Comparison of ENCODE assay signal across 15 cellular contexts in genomic region chr11:32426192-32426591, GRCh38. TPM values are rescaled to one million over a fixed set of nuclear protein-coding genes. Genes with fewer than 3 reads are reported as not detected.
DNase-seq lines count a peak whose midpoint lies in the region; ATAC-seq, FAIRE-seq and TF ChIP-seq lines count a peak whose summit lies in the region.
"Had no signal": no experiment of that assay in that cellular context is flagged by ENCODE, and none has a peak within 500 bp of the region (broad histone marks: within the 10 kb centered on the region; RNA-seq: fewer than 3 reads in every experiment).

No MANE protein-coding gene starts in this region.

- H2BK20ac ChIP-seq in H1 (ENCODE audit: low read length): no peak overlapping the region

- TF ChIP-seq CTCF in A673 (conservative IDR thresholded peaks at IDR 0.05; ENCODE audit: low read depth, low read length): peak; percentile 39; the same call in 1 of the 2 replicates
- TF ChIP-seq CTCF in H1 (IDR thresholded peaks at IDR 0.05; ENCODE audit: control extremely low read depth in 1 of 3, insufficient read depth in 1 of 3, low read depth in 1 of 3, low read length in 3 of 3): peak; percentile 6 to 43 (median 25); a peak in 3 of 4 replicates
- TF ChIP-seq CTCF in nephron (IDR thresholded peaks at IDR 0.05; ENCODE audit: unreplicated experiment in 3 of 3): no peak

- POLR2A ChIA-PET in A673 (lab: Charles Lee; ENCODE audit: low non-redundant PET) (no interaction called here), H1 (lab: Charles Lee; ENCODE audit: partially characterized antibody) (interaction anchor here (0.6 kb wide), 1 partner anchor 9 kb away, joined by 3 read pairs; no protein-coding TSS in a partner anchor)

- no TSS peak for BruUV-seq in A673 (replicated peaks; lab: Mats Ljungman, UMichigan)

- H3K27ac ChIP-seq in A673 (ENCODE audit: low read depth, low read length, poor library complexity, severe bottlenecking): no peak overlapping the region
- H3K27ac ChIP-seq in H1 (ENCODE audit: low read depth, low read length): no peak overlapping the region

- FAIRE-seq in H1 (lab: Jason Lieb, UNC) (no peak), HTR-8/SVneo (lab: Jason Lieb, UNC) (no peak)
- FAIRE-seq: D721Med had no signal

- no peak for TF ChIP-seq EP300 in H1 (IDR thresholded peaks at IDR 0.05; ENCODE audit: borderline replicate concordance in 1 of 2, low read depth in 2 of 2, low read length in 2 of 2)

- no peaks in the 10 kb centered on the region for H3K36me3 ChIP-seq in A673 (ENCODE audit: insufficient read depth, low read length, poor library complexity, severe bottlenecking)
- no peaks in the 10 kb centered on the region for H3K36me3 ChIP-seq in H1 (ENCODE audit: control insufficient read depth in 2 of 4, insufficient read depth in 4 of 4, low read length in 3 of 4)
- H3K36me3 ChIP-seq: MG63 had no signal

- 6% methylated on average over 11 of the region's 12 CpGs; no CpG with 5 or more reads in 1 of the 2 experiments for WGBS in H1 (ENCODE audit: extremely low coverage in 1 of 2, insufficient coverage in 1 of 2, insufficient read length in 1 of 2, insufficient replicate concordance in 2 of 2, low coverage in 1 of 2, low lambda C conversion rate in 2 of 2, missing lambda C conversion rate in 1 of 2), 2 experiments

- no peak overlapping the region for H3K9ac ChIP-seq in H1 (replicated peaks in 1 of 4; ENCODE audit: extremely low read depth in 1 of 4, low read depth in 3 of 4, low read length in 3 of 4)

- no peak overlapping the region for H3K23ac ChIP-seq in H1 (ENCODE audit: insufficient read length)

- H4K5ac ChIP-seq in H1 (ENCODE audit: insufficient read length, low read depth, low read length): no peak overlapping the region

- H2AK5ac ChIP-seq in H1 (ENCODE audit: low read depth, low read length): no peak overlapping the region

- peaks cover 26% of the 10 kb centered on the region for H3K4me1 ChIP-seq in A673 (ENCODE audit: insufficient read depth, low read length, poor library complexity, severe bottlenecking)
- H3K4me1 ChIP-seq in H1 (replicated peaks in 1 of 4; ENCODE audit: control insufficient read depth in 3 of 4, insufficient read depth in 4 of 4, low read length in 3 of 4): peaks cover 0 to 26% (median 11%) of the 10 kb centered on the region in 4 experiments; a peak in 6 of 7 replicates

- TF ChIP-seq RAD21 in H1 (IDR thresholded peaks at IDR 0.05 in 1 of 2, conservative IDR thresholded peaks at IDR 0.05 in 1 of 2; ENCODE audit: low read depth in 2 of 2, low read length in 2 of 2): peak in 1 of 2 experiments; percentile 26; a peak in 1 of 4 replicates

- H3K9me3 ChIP-seq in A673 (ENCODE audit: low read depth, low read length, poor library complexity, severe bottlenecking) (no peaks in the 10 kb centered on the region), H1 (ENCODE audit: insufficient read depth in 2 of 2, low read depth in 1 of 2, low read length in 1 of 2) (no peaks in the 10 kb centered on the region)
- H3K9me3 ChIP-seq: MG63 had no signal

- no peaks in the 10 kb centered on the region for H3K79me2 ChIP-seq in H1 (ENCODE audit: control insufficient read depth in 1 of 2, insufficient read depth in 2 of 2, low read length in 2 of 2)

- no peak overlapping the region for H4K8ac ChIP-seq in H1 (ENCODE audit: extremely low read depth, insufficient read depth, low read length)

- H3K27me3 Mint-ChIP-seq in nephron (ENCODE audit: low read depth): peaks cover 81% of the 10 kb centered on the region
- H3K27me3 Mint-ChIP-seq in stimulated activated naive CD8-positive, alpha-beta T cell treated with anti-CD3 and anti-CD28 coated beads, Interleukin-15, amount 100 ng/mL, for 72 hours: peaks cover 91% of the 10 kb centered on the region

- intact Hi-C loops in A673 (cut with micrococcal nuclease; ENCODE audit: unreplicated experiment): no loop called here

- peaks cover 5 to 22% of the 10 kb centered on the region in 2 experiments for H4K20me1 ChIP-seq in H1 (replicated peaks in 1 of 2; ENCODE audit: control insufficient read depth in 1 of 2, insufficient read depth in 2 of 2, low read length in 2 of 2)

- no peak overlapping the region; the same call in 1 of the 2 replicates for H3K18ac ChIP-seq in H1 (ENCODE audit: extremely low read depth, low read length)

- no peak for DNase-seq in A673 (ENCODE audit: low spot score)
- DNase-seq in ELF-1 (ENCODE audit: low read depth, low spot score): peak; percentile 4
- peak in 1 of 2 experiments; percentile 62 for DNase-seq in H1 (ENCODE audit: low read depth in 1 of 2, low spot score in 2 of 2)
- DNase-seq in stimulated activated naive CD8-positive, alpha-beta T cell treated with anti-CD3 and anti-CD28 coated beads, Interleukin-15, amount 100 ng/mL, for 72 hours: no peak
- no peak for DNase-seq in stimulated activated CD4-positive, alpha-beta T cell treated with anti-CD3 and anti-CD28 coated beads, Interleukin-2, amount 100 ng/mL, for 48 hours
- no peak for DNase-seq in HTR-8/SVneo (ENCODE audit: insufficient read length, low spot score)
- DNase-seq: mesenchymal stem cell; MG63; NCI-H2029; SHP77; stimulated activated CD4-positive, alpha-beta T cell treated with anti-CD3 and anti-CD28 coated beads, Interleukin-4, amount 100 ng/mL, for 24 hours; stimulated activated CD8-positive, alpha-beta memory T cell treated with anti-CD3 and anti-CD28 coated beads, Interleukin-4, amount 100 ng/mL, for 48 hours had no signal

- no peak overlapping the region for H2BK120ac ChIP-seq in H1 (replicated peaks; ENCODE audit: low read depth, low read length)

- H3K27ac Mint-ChIP-seq in nephron: peak overlapping the region; percentile 94 to 98 (median 97)
- H3K27ac Mint-ChIP-seq in stimulated activated naive CD8-positive, alpha-beta T cell treated with anti-CD3 and anti-CD28 coated beads, Interleukin-15, amount 100 ng/mL, for 72 hours: no peak overlapping the region

- peak overlapping the region; percentile 70 to 82 for H3K4me2 ChIP-seq in H1 (ENCODE audit: insufficient read depth in 1 of 2, low read depth in 2 of 2, low read length in 2 of 2)

- H3K79me1 ChIP-seq in H1 (ENCODE audit: low read depth, low read length): no peaks in the 10 kb centered on the region

- no peak for ATAC-seq in GM21367 (IDR thresholded peaks at IDR 0.05; ENCODE audit: unreplicated experiment)
- ATAC-seq in stimulated activated naive CD8-positive, alpha-beta T cell treated with anti-CD3 and anti-CD28 coated beads, Interleukin-15, amount 100 ng/mL, for 72 hours: no peak

- peaks cover 72% of the 10 kb centered on the region for H3K4me1 Mint-ChIP-seq in nephron
- peaks cover 40% of the 10 kb centered on the region for H3K4me1 Mint-ChIP-seq in stimulated activated naive CD8-positive, alpha-beta T cell treated with anti-CD3 and anti-CD28 coated beads, Interleukin-15, amount 100 ng/mL, for 72 hours

- no peak overlapping the region for H4K91ac ChIP-seq in H1 (replicated peaks; ENCODE audit: insufficient read length, low read length)

- peak overlapping the region; percentile 70 to 92 (median 91) for H3K4me3 Mint-ChIP-seq in nephron
- H3K4me3 Mint-ChIP-seq in stimulated activated naive CD8-positive, alpha-beta T cell treated with anti-CD3 and anti-CD28 coated beads, Interleukin-15, amount 100 ng/mL, for 72 hours: peak overlapping the region in 1 of 2 donors; percentile 41

- peak overlapping the region; percentile 75; the same call in 1 of the 2 replicates for H2BK12ac ChIP-seq in H1 (ENCODE audit: low read depth, low read length)

- H2AFZ ChIP-seq in H1 (ENCODE audit: low read length): no peak overlapping the region

- no peak overlapping the region for H2BK5ac ChIP-seq in H1 (ENCODE audit: low read depth, low read length)

- no peaks in the 10 kb centered on the region for H3K9me3 Mint-ChIP-seq in nephron
- H3K9me3 Mint-ChIP-seq in stimulated activated naive CD8-positive, alpha-beta T cell treated with anti-CD3 and anti-CD28 coated beads, Interleukin-15, amount 100 ng/mL, for 72 hours: no peaks in the 10 kb centered on the region

- H2BK15ac ChIP-seq in H1 (ENCODE audit: low read length): no peak overlapping the region

- peaks cover 11% of the 10 kb centered on the region; the same call in 1 of the 2 replicates for H3K23me2 ChIP-seq in H1 (ENCODE audit: low read depth, low read length)

- CTCF ChIA-PET in A673 (lab: Charles Lee) (no interaction called here), H1 (lab: Charles Lee; ENCODE audit: partially characterized antibody) (interaction anchor here (0.8 to 2.3 kb wide), 7 partner anchors 9 to 103 kb away, joined by 3 to 11 read pairs (median 4); partner anchors contain the start of gene WT1)

- no peak overlapping the region for H3K14ac ChIP-seq in H1 (ENCODE audit: insufficient read length)

- H3K56ac ChIP-seq in H1 (replicated peaks; ENCODE audit: insufficient read length, low read depth, low read length): no peak overlapping the region

- H3K4me3 ChIP-seq in A673 (ENCODE audit: low read depth, low read length, poor library complexity, severe bottlenecking): peak overlapping the region; percentile 23
- peak overlapping the region; percentile 27 to 57 (median 28); a peak in 5 of 8 replicates for H3K4me3 ChIP-seq in H1 (ENCODE audit: extremely low read depth in 1 of 4, insufficient read depth in 2 of 4, low read depth in 3 of 4, low read length in 4 of 4)

- H3K27me3 ChIP-seq in A673 (replicated peaks; ENCODE audit: insufficient read depth, low read depth, low read length, poor library complexity) (peaks cover 72% of the 10 kb centered on the region), H1 (replicated peaks in 1 of 4; ENCODE audit: control insufficient read depth in 3 of 4, extremely low read depth in 1 of 4, insufficient read depth in 3 of 4, low read length in 3 of 4) (peaks cover 55 to 72% (median 67%) of the 10 kb centered on the region in 4 experiments)

- no peak for TF ChIP-seq POLR2A in H1 (IDR thresholded peaks at IDR 0.05; ENCODE audit: control extremely low read depth in 1 of 2, low read depth in 2 of 2, low read length in 2 of 2)

- no peak overlapping the region for H3K4ac ChIP-seq in H1 (replicated peaks; ENCODE audit: insufficient read length, low read depth, low read length)

- H3K36me3 Mint-ChIP-seq in nephron (ENCODE audit: low read depth): peaks cover 83% of the 10 kb centered on the region

TF ChIP-seq in H1, 55 proteins besides CTCF, POLR2A, EP300 and RAD21 (continues in another document):
- TF ChIP-seq SAP30 (IDR thresholded peaks at IDR 0.05; ENCODE audit: insufficient read depth, insufficient replicate concordance, low read length) (no peak), PHF8 (conservative IDR thresholded peaks at IDR 0.05; ENCODE audit: low read depth, low read length) (no peak), JUN (IDR thresholded peaks at IDR 0.05; ENCODE audit: low read depth, low read length) (no peak)

RNA-seq across cellular contexts. Expression of gene WT1, which starts 9.1 kb away (rescaled TPM):
- total RNA-seq in A673 (2021): 8.6 and 10.4 TPM in 2 replicates
- total RNA-seq in H1 (2021; fragmentation: NEBNext Ultra II Directional; extraction: Animal tissue kit (Norgen Biotek cat#: 25700)): 0.17 and 0.21 TPM in 2 replicates
- polyA plus RNA-seq in H1 (2011; rRNA removed): 0.05 TPM in 1 of 2 replicates, not detected in the other
- polyA plus RNA-seq in H1 (2011; cell fraction: cytosol; rRNA removed): 0.09 TPM
- polyA plus RNA-seq in H1 (2011; cell fraction: nucleus; rRNA removed): 0.19 TPM
- not detected in 4 replicates for polyA plus RNA-seq in H1 (2012, experiment 1 of 2)
- 0.64 TPM for polyA plus RNA-seq in H1 (2012, experiment 2 of 2)
- polyA plus RNA-seq in H1 (2013, experiment 1 of 2): 0.06 TPM
- polyA plus RNA-seq in H1 (2013, experiment 2 of 2): 0.20 TPM
- 0.07 TPM in 1 of 2 replicates, not detected in the other for polyA minus RNA-seq in H1 (2011; rRNA and poly(A)+ RNA removed)
- polyA minus RNA-seq in H1 (2011; cell fraction: cytosol; rRNA and poly(A)+ RNA removed): not detected
- polyA minus RNA-seq in H1 (2011; cell fraction: nucleus; rRNA and poly(A)+ RNA removed): not detected

Comparison
In these comparisons a context has a peak if more than half of its experiments do, and no peak if none do; other contexts are left out.
1. CTCF ChIP-seq: peak in A673 (single experiment) and H1 (3 of 3); none in nephron (0 of 3).
2. H3K27ac Mint-ChIP-seq: peak in nephron (3 of 3); none in stimulated activated naive CD8-positive, alpha-beta T cell treated with anti-CD3 and anti-CD28 coated beads, Interleukin-15, amount 100 ng/mL, for 72 hours (0 of 2).